ENCODE assay signal across 8 cellular contexts in the genomic region with DNA sequence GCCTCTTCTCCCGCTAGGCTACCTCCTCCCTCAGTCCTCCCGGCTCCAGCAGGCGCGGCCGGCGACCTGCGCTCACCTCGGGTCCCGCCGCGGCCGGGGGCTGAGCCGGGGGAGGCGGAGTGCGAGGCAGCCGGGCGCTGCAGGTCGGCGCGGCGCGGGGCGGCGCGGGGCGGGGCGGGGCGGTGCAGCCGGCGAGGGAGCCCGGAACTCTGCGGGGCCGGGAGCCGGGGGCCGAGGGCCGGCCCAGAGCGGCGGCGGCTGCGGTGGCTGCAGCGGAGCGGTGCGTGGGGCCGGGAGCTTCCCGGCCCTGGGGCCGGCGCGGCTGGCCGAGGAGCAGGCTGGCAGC. TPM values are rescaled to one million over a fixed set of nuclear protein-coding genes. Genes with fewer than 3 reads are reported as not detected.
DNase-seq lines count a peak whose midpoint lies in the region; ATAC-seq and TF ChIP-seq lines count a peak whose summit lies in the region.

No MANE protein-coding gene starts in this region.

- H3K36me3 ChIP-seq in Caco-2 (ENCODE audit: control insufficient read depth, insufficient read depth, low read length) = no peaks in the 10 kb centered on the region

- ATAC-seq in GM21381 (IDR thresholded peaks at IDR 0.05; ENCODE audit: unreplicated experiment) = peak; percentile 44
- peak; percentile 9 for ATAC-seq in HG03575 (IDR thresholded peaks at IDR 0.05; ENCODE audit: extremely low read depth, insufficient number of reproducible peaks, low FRiP score, unreplicated experiment)
- peak; percentile 74 for ATAC-seq in activated CD8-positive, alpha-beta T cell treated with anti-CD3 and anti-CD28 coated beads, Interleukin-2, amount 10 ng/mL, durations not matched to agents 7 days and 5 days

- intact Hi-C loops in Caco-2 (cut with micrococcal nuclease; ENCODE audit: unreplicated experiment) = loop anchor here (1.0 to 5.0 kb wide), 3 partner anchors 62 to 135 kb away; no protein-coding TSS in a partner anchor

- H3K27me3 Mint-ChIP-seq in Caco-2 (ENCODE audit: insufficient read depth, unreplicated experiment) = no peaks in the 10 kb centered on the region
- no peaks in the 10 kb centered on the region for H3K27me3 Mint-ChIP-seq in activated CD8-positive, alpha-beta T cell treated with anti-CD3 and anti-CD28 coated beads, Interleukin-2, amount 10 ng/mL, durations not matched to agents 7 days and 5 days (ENCODE audit: low read depth)
- H3K27me3 Mint-ChIP-seq in nephron progenitor cell (ENCODE audit: low read depth, poor library complexity) = peaks cover 6% of the 10 kb centered on the region

- H3K4me3 Mint-ChIP-seq in Caco-2 (ENCODE audit: unreplicated experiment) (peak overlapping the region; percentile 91), nephron progenitor cell (peak overlapping the region; percentile 97)
- H3K4me3 Mint-ChIP-seq in activated CD8-positive, alpha-beta T cell treated with anti-CD3 and anti-CD28 coated beads, Interleukin-2, amount 10 ng/mL, durations not matched to agents 7 days and 5 days = peak overlapping the region; percentile 86

- CTCF ChIA-PET in Caco-2 (lab: Charles Lee) = interaction anchor here (0.6 to 1.3 kb wide), 4 partner anchors 11 to 245 kb away, joined by 3 to 8 read pairs (median 4); no protein-coding TSS in a partner anchor
- CTCF ChIA-PET in activated CD8-positive, alpha-beta T cell treated with anti-CD3 and anti-CD28 coated beads, Interleukin-2, amount 10 ng/mL, durations not matched to agents 7 days and 5 days (lab: Charles Lee) = interaction anchor here (0.7 to 4.3 kb wide), 7 partner anchors 9 to 573 kb away, joined by 3 to 73 read pairs (median 7); no protein-coding TSS in a partner anchor

- TF ChIP-seq CTCF in Caco-2 (IDR thresholded peaks at IDR 0.05; ENCODE audit: insufficient read depth in 1 of 2, low read depth in 1 of 2, low read length in 1 of 2, severe bottlenecking in 1 of 2, unreplicated experiment in 1 of 2) = no peak
- TF ChIP-seq CTCF in epithelial cell of proximal tubule (conservative IDR thresholded peaks at IDR 0.05; ENCODE audit: low read depth, low read length) = no peak
- TF ChIP-seq CTCF in nephron progenitor cell (IDR thresholded peaks at IDR 0.05) = no peak

- no peaks in the 10 kb centered on the region for H3K27me3 ChIP-seq in Caco-2 (replicated peaks; ENCODE audit: control insufficient read depth, insufficient read depth, low read length)

- BruUV-seq in Caco-2 (replicated peaks; lab: Mats Ljungman, UMichigan) = no TSS peak

- H3K9me3 ChIP-seq in Caco-2 = no peaks in the 10 kb centered on the region

- POLR2A ChIA-PET in Caco-2 (lab: Charles Lee) = interaction anchor here (0.6 to 1.0 kb wide), 2 partner anchors 204 to 581 kb away, joined by 4 to 11 read pairs; partner anchors contain the start of genes CCDC148 and PKP4
- POLR2A ChIA-PET in activated CD8-positive, alpha-beta T cell treated with anti-CD3 and anti-CD28 coated beads, Interleukin-2, amount 10 ng/mL, durations not matched to agents 7 days and 5 days (lab: Charles Lee) = interaction anchor here (0.6 to 3.8 kb wide), 4 partner anchors 22 to 384 kb away, joined by 3 to 71 read pairs (median 4); no protein-coding TSS in a partner anchor

- H3K36me3 Mint-ChIP-seq in Caco-2 (ENCODE audit: insufficient read depth, unreplicated experiment) = no peaks in the 10 kb centered on the region
- peaks cover 5% of the 10 kb centered on the region for H3K36me3 Mint-ChIP-seq in activated CD8-positive, alpha-beta T cell treated with anti-CD3 and anti-CD28 coated beads, Interleukin-2, amount 10 ng/mL, durations not matched to agents 7 days and 5 days (ENCODE audit: low read depth)
- H3K36me3 Mint-ChIP-seq in nephron progenitor cell (ENCODE audit: low read depth) = no peaks in the 10 kb centered on the region

- 0 out of 2 replicates have a peak, but pooled peaks cover 7% of the 10 kb centered on the region for H3K4me1 ChIP-seq in Caco-2

- peaks cover 6% of the 10 kb centered on the region for H3K4me1 Mint-ChIP-seq in Caco-2 (ENCODE audit: low read depth, unreplicated experiment)
- H3K4me1 Mint-ChIP-seq in activated CD8-positive, alpha-beta T cell treated with anti-CD3 and anti-CD28 coated beads, Interleukin-2, amount 10 ng/mL, durations not matched to agents 7 days and 5 days (ENCODE audit: low read depth) = peaks cover 46% of the 10 kb centered on the region
- peaks cover 56% of the 10 kb centered on the region for H3K4me1 Mint-ChIP-seq in nephron progenitor cell

- peak overlapping the region; percentile 66 for H3K27ac Mint-ChIP-seq in Caco-2 (ENCODE audit: unreplicated experiment)
- H3K27ac Mint-ChIP-seq in activated CD8-positive, alpha-beta T cell treated with anti-CD3 and anti-CD28 coated beads, Interleukin-2, amount 10 ng/mL, durations not matched to agents 7 days and 5 days = peak overlapping the region; percentile 81
- no peak overlapping the region for H3K27ac Mint-ChIP-seq in nephron progenitor cell

- H3K4me3 ChIP-seq in Caco-2 (ENCODE audit: low read depth, low read length) (peak overlapping the region; percentile 94), epithelial cell of proximal tubule (ENCODE audit: low read depth, low read length) (peak overlapping the region; percentile 74)

- DNase-seq in Caco-2 (peak; percentile 53 to 81), epithelial cell of proximal tubule (ENCODE audit: low read depth) (no peak), nephron progenitor cell (peak; percentile 85), UCSD-AML1 (lab: John Stamatoyannopoulos, UW; ENCODE audit: unreplicated experiment) (no peak), CD1c-positive myeloid dendritic cell (ENCODE audit: extremely low spot score) (no peak)
- peak; percentile 61 for DNase-seq in activated CD8-positive, alpha-beta T cell treated with anti-CD3 and anti-CD28 coated beads, Interleukin-2, amount 10 ng/mL, durations not matched to agents 7 days and 5 days

- H3K9me3 Mint-ChIP-seq in Caco-2 (ENCODE audit: unreplicated experiment) (no peaks in the 10 kb centered on the region), nephron progenitor cell (no peaks in the 10 kb centered on the region)
- no peaks in the 10 kb centered on the region for H3K9me3 Mint-ChIP-seq in activated CD8-positive, alpha-beta T cell treated with anti-CD3 and anti-CD28 coated beads, Interleukin-2, amount 10 ng/mL, durations not matched to agents 7 days and 5 days (ENCODE audit: insufficient read depth)

RNA-seq across cellular contexts. Expression of gene ACVR1, which starts 0.4 kb away (rescaled TPM):
- total RNA-seq in Caco-2 (2022) (11.1 and 11.3 TPM in 2 replicates), epithelial cell of proximal tubule (5.5 and 7.2 TPM in 2 replicates)
- 10 to 100 TPM; 10.7 to 13.6 TPM for total RNA-seq in activated CD8-positive, alpha-beta T cell treated with anti-CD3 and anti-CD28 coated beads, Interleukin-2, amount 10 ng/mL, durations not matched to agents 7 days and 5 days

Comparison
In these comparisons a context has a peak if more than half of its experiments do, and no peak if none do; other contexts are left out.
1. DNase-seq: peak in Caco-2 (2 of 2), activated CD8-positive, alpha-beta T cell treated with anti-CD3 and anti-CD28 coated beads, Interleukin-2, amount 10 ng/mL, durations not matched to agents 7 days and 5 days (single experiment) and nephron progenitor cell (single experiment); none in epithelial cell of proximal tubule (single experiment), UCSD-AML1 (single experiment) and CD1c-positive myeloid dendritic cell (single experiment).
2. ATAC-seq: peak in every context shown above with its lines; median percentile 74 in activated CD8-positive, alpha-beta T cell treated with anti-CD3 and anti-CD28 coated beads, Interleukin-2, amount 10 ng/mL, durations not matched to agents 7 days and 5 days; 44 in GM21381; 9 in HG03575.
3. Peak in every context shown above with its lines, with median percentiles within 50 percentile points of each other: H3K4me3 Mint-ChIP-seq.